Comparison of ENCODE assay signal across 8 cellular contexts in the genomic region with DNA sequence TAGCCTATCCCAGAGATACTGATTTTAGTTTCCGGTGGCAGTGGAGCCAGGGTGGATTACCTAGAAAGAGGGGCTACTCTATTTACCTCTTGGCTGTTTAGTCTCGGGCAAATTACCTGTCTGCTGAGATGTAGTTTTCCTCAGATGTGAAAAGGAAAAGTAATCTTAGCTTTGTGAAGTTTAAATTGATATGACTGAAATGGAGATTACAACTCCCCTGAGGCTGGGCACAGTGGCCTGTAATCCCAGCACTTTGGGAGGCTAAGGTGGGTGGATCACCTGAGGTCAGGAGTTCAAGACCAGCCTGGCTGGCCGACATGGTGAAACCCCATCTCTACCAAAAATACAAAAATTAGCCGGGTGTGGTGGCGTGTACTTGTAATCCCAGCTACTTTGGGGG. TPM values are rescaled to one million over a fixed set of nuclear protein-coding genes. Genes with fewer than 3 reads are reported as not detected.
DNase-seq lines count a peak whose midpoint lies in the region; FAIRE-seq and TF ChIP-seq lines count a peak whose summit lies in the region.
"Not testable (repeated sequence)": the region's sequence is repeated elsewhere in the genome, so short reads cannot be mapped to it uniquely, and the experiment has no call there.

No MANE protein-coding gene starts in this region.

- H3K4me3 ChIP-seq in BE2C (ENCODE audit: low read depth, low read length) (peak overlapping the region; percentile 97), HUES48 (ENCODE audit: low read depth, low read length) (peak overlapping the region; percentile 87), adipocyte (ENCODE audit: low read length) (peak overlapping the region; percentile 94), endothelial cell of umbilical vein (replicated peaks in 1 of 3; ENCODE audit: insufficient read depth in 1 of 3, low read depth in 1 of 3, low read length in 3 of 3) (peak overlapping the region; percentile 77 to 97 (median 89)), neuron (ENCODE audit: low read length) (peak overlapping the region; percentile 89), stomach smooth muscle (ENCODE audit: low read length in 2 of 2) (peak overlapping the region; percentile 65 to 97)

- not testable (repeated sequence) for H3K9me3 ChIP-seq in BE2C; HUES48 (ENCODE audit: control insufficient read depth, insufficient read depth, low read length); adipocyte (ENCODE audit: control insufficient read depth, low read length); endothelial cell of umbilical vein (replicated peaks; ENCODE audit: control insufficient read depth, insufficient read depth, low read length); neuron (ENCODE audit: low read length); stomach smooth muscle (ENCODE audit: control insufficient read depth in 2 of 2, low read length in 2 of 2)

- peak overlapping the region; percentile 97 for H3K27ac ChIP-seq in HUES48 (ENCODE audit: low read depth, low read length)
- peak overlapping the region; percentile 67 for H3K27ac ChIP-seq in endothelial cell of umbilical vein (ENCODE audit: insufficient read depth, low read depth, low read length)
- H3K27ac ChIP-seq in stomach smooth muscle (ENCODE audit: low read length) = not testable (repeated sequence)

- H3K27me3 ChIP-seq in BE2C; HUES48 (ENCODE audit: control insufficient read depth, insufficient read depth, low read length); adipocyte (replicated peaks; ENCODE audit: control insufficient read depth, insufficient read depth, low read length); endothelial cell of umbilical vein (ENCODE audit: control insufficient read depth in 2 of 2, insufficient read depth in 2 of 2, low read length in 2 of 2); neuron (ENCODE audit: insufficient read depth, low read length); stomach smooth muscle (ENCODE audit: control insufficient read depth in 1 of 2, insufficient read depth in 2 of 2, low read length in 2 of 2): not testable (repeated sequence)

- DNase-seq in BE2C; adipocyte (ENCODE audit: low read depth); endothelial cell of umbilical vein (ENCODE audit: low read depth, low spot score); immature natural killer cell: not testable (repeated sequence)

- H3K27me3 Mint-ChIP-seq in T-helper 1 cell treated with Interleukin-12 subunit alpha and Interleukin-12 subunit beta and Interleukin-4 antibody, amounts not matched to agents 30 μg/mL and 1 μg/mL, for 36 hours (ENCODE audit: low read depth) = not testable (repeated sequence)
- H3K27me3 Mint-ChIP-seq in immature natural killer cell (ENCODE audit: low read depth in 3 of 3) = peaks cover 6 to 14% (median 7%) of the 10 kb centered on the region in 3 donors

- H3K36me3 ChIP-seq in BE2C (peaks cover 55% of the 10 kb centered on the region), HUES48 (ENCODE audit: control insufficient read depth, insufficient read depth, low read length) (peaks cover 52% of the 10 kb centered on the region), adipocyte (ENCODE audit: control insufficient read depth, insufficient read depth, low read length, severe bottlenecking) (peaks cover 48% of the 10 kb centered on the region), endothelial cell of umbilical vein (ENCODE audit: control insufficient read depth in 2 of 2, extremely low read depth in 1 of 2, insufficient read depth in 2 of 2, low read length in 2 of 2) (peaks cover 28 to 36% of the 10 kb centered on the region in 2 experiments), neuron (ENCODE audit: insufficient read depth, low read length) (peaks cover 47% of the 10 kb centered on the region), stomach smooth muscle (ENCODE audit: control insufficient read depth in 2 of 2, insufficient read depth in 2 of 2, low read length in 2 of 2) (peaks cover 13 to 25% of the 10 kb centered on the region in 2 donors)

- peaks cover 48% of the 10 kb centered on the region for H3K79me2 ChIP-seq in endothelial cell of umbilical vein (ENCODE audit: control insufficient read depth, insufficient read depth, low read length)

- H3K4me1 ChIP-seq in BE2C = not testable (repeated sequence)
- H3K4me1 ChIP-seq in HUES48 (ENCODE audit: control insufficient read depth, insufficient read depth, low read length) = peaks cover 17% of the 10 kb centered on the region
- peaks cover 52% of the 10 kb centered on the region for H3K4me1 ChIP-seq in adipocyte (ENCODE audit: control insufficient read depth, insufficient read depth, low read length)
- H3K4me1 ChIP-seq in endothelial cell of umbilical vein (ENCODE audit: control insufficient read depth, extremely low read depth, insufficient read depth, low read length) = peaks cover 35% of the 10 kb centered on the region
- peaks cover 24% of the 10 kb centered on the region for H3K4me1 ChIP-seq in neuron (ENCODE audit: insufficient read depth, low read length)
- peaks cover 36% of the 10 kb centered on the region for H3K4me1 ChIP-seq in stomach smooth muscle (ENCODE audit: control insufficient read depth, insufficient read depth, low read length)

- dilution Hi-C loops in endothelial cell of umbilical vein (cut with MboI; ENCODE audit: extremely low pct_ligation_motif_present, low sequenced_read_pairs) = not testable (repeated sequence)

- H4K20me1 ChIP-seq in endothelial cell of umbilical vein (replicated peaks; ENCODE audit: control insufficient read depth, extremely low read depth, insufficient read depth, low read length) = peaks cover 11% of the 10 kb centered on the region

- H3K9me1 ChIP-seq in endothelial cell of umbilical vein (replicated peaks; ENCODE audit: control insufficient read depth, extremely low read depth, insufficient read depth, low read length) = not testable (repeated sequence)

- H3K9ac ChIP-seq in HUES48 (ENCODE audit: low read depth, low read length) (peak overlapping the region; percentile 96), adipocyte (ENCODE audit: low read length) (peak overlapping the region; percentile 99), endothelial cell of umbilical vein (replicated peaks; ENCODE audit: extremely low read depth, insufficient read depth, low read length) (peak overlapping the region; percentile 88), stomach smooth muscle (ENCODE audit: low read length in 2 of 2) (peak overlapping the region; percentile 79 to 93)

- H3K27ac Mint-ChIP-seq in T-helper 1 cell treated with Interleukin-12 subunit alpha and Interleukin-12 subunit beta and Interleukin-4 antibody, amounts not matched to agents 30 μg/mL and 1 μg/mL, for 36 hours = peak overlapping the region; percentile 96
- peak overlapping the region; percentile 94 to 100 (median 98) for H3K27ac Mint-ChIP-seq in immature natural killer cell

- H3K4me3 Mint-ChIP-seq in T-helper 1 cell treated with Interleukin-12 subunit alpha and Interleukin-12 subunit beta and Interleukin-4 antibody, amounts not matched to agents 30 μg/mL and 1 μg/mL, for 36 hours = peak overlapping the region; percentile 97
- H3K4me3 Mint-ChIP-seq in immature natural killer cell = peak overlapping the region; percentile 98 to 100 (median 99)

- POLR2A ChIA-PET in endothelial cell of umbilical vein (lab: Charles Lee) = interaction anchor here (0.9 kb wide), 1 partner anchor 60 kb away, joined by 5 read pairs; a partner anchor contains a TSS

- peaks cover 47% of the 10 kb centered on the region for H3K36me3 Mint-ChIP-seq in T-helper 1 cell treated with Interleukin-12 subunit alpha and Interleukin-12 subunit beta and Interleukin-4 antibody, amounts not matched to agents 30 μg/mL and 1 μg/mL, for 36 hours (ENCODE audit: low read depth)
- peaks cover 3 to 10% (median 8%) of the 10 kb centered on the region in 3 donors for H3K36me3 Mint-ChIP-seq in immature natural killer cell

- BruUV-seq in endothelial cell of umbilical vein (replicated peaks; lab: Mats Ljungman, UMichigan) = not testable (repeated sequence)

- peak overlapping the region; percentile 67 for H3K4me2 ChIP-seq in endothelial cell of umbilical vein (ENCODE audit: insufficient read depth, low read length)

- TF ChIP-seq POLR2A in endothelial cell of umbilical vein (IDR thresholded peaks at IDR 0.05; ENCODE audit: low read depth, low read length) = not testable (repeated sequence)

- CTCF ChIA-PET in endothelial cell of umbilical vein (lab: Charles Lee) = interaction anchor here (1.1 to 4.5 kb wide), 5 partner anchors 11 to 82 kb away, joined by 3 to 33 read pairs (median 14); no protein-coding TSS in a partner anchor

- intact Hi-C loops in endothelial cell of umbilical vein (cut with micrococcal nuclease) = loop anchor here (2.0 kb wide), 1 partner anchor 54 kb away; no protein-coding TSS in a partner anchor

- H3K9me3 Mint-ChIP-seq in T-helper 1 cell treated with Interleukin-12 subunit alpha and Interleukin-12 subunit beta and Interleukin-4 antibody, amounts not matched to agents 30 μg/mL and 1 μg/mL, for 36 hours; immature natural killer cell: not testable (repeated sequence)

- not testable (repeated sequence) for H2AFZ ChIP-seq in endothelial cell of umbilical vein (ENCODE audit: low read depth, low read length); neuron (ENCODE audit: low read depth, low read length)

- not testable (repeated sequence) for FAIRE-seq in endothelial cell of umbilical vein (lab: Jason Lieb, UNC)

- not testable (repeated sequence) for TF ChIP-seq CTCF in BE2C (IDR thresholded peaks at IDR 0.05; ENCODE audit: low read depth, low read length); endothelial cell of umbilical vein (IDR thresholded peaks at IDR 0.05; ENCODE audit: extremely low read depth in 1 of 2, insufficient read depth in 1 of 2, low read depth in 1 of 2, low read length in 2 of 2)

- peaks cover 46% of the 10 kb centered on the region for H3K4me1 Mint-ChIP-seq in T-helper 1 cell treated with Interleukin-12 subunit alpha and Interleukin-12 subunit beta and Interleukin-4 antibody, amounts not matched to agents 30 μg/mL and 1 μg/mL, for 36 hours (ENCODE audit: low read depth)
- peaks cover 50 to 64% of the 10 kb centered on the region in 2 donors for H3K4me1 Mint-ChIP-seq in immature natural killer cell

RNA-seq across cellular contexts. Expression of a gene that starts 25.0 kb away (rescaled TPM):
- polyA plus RNA-seq in BE2C (2012; ENCODE audit: insufficient read depth, insufficient read length, low read depth) = 3.6 TPM
- total RNA-seq in endothelial cell of umbilical vein = 6.7 and 10.6 TPM in 2 replicates
- polyA plus RNA-seq in endothelial cell of umbilical vein (3.3 and 4.2 TPM in 2 replicates), immature natural killer cell (100 to 1,000 TPM; 151 to 206 (median 202) TPM)
- 3.5 and 4.2 TPM in 2 replicates for polyA plus RNA-seq in endothelial cell of umbilical vein (2011; cell fraction: cytosol; rRNA removed)
- 4.1 and 5.2 TPM in 2 replicates for polyA plus RNA-seq in endothelial cell of umbilical vein (2011; cell fraction: nucleus; rRNA removed)
- 19.7 and 28.7 TPM in 2 replicates for polyA plus RNA-seq in endothelial cell of umbilical vein (2012)
- 4.2 and 6.1 TPM in 2 replicates for polyA minus RNA-seq in endothelial cell of umbilical vein
- polyA minus RNA-seq in endothelial cell of umbilical vein (2011; cell fraction: cytosol; rRNA and poly(A)+ RNA removed) = not detected
- polyA minus RNA-seq in endothelial cell of umbilical vein (2011; cell fraction: nucleus; rRNA and poly(A)+ RNA removed) = 1.3 and 1.5 TPM in 2 replicates

RNA-seq across cellular contexts. Expression of a gene that starts 51.6 kb away (rescaled TPM):
- 1.6 TPM for polyA plus RNA-seq in BE2C (2012; ENCODE audit: insufficient read depth, insufficient read length, low read depth)
- 2.9 and 3.7 TPM in 2 replicates for total RNA-seq in endothelial cell of umbilical vein
- 6.1 and 8.1 TPM in 2 replicates for polyA plus RNA-seq in endothelial cell of umbilical vein
- 4.3 and 5.4 TPM in 2 replicates for polyA plus RNA-seq in endothelial cell of umbilical vein (2011; cell fraction: cytosol; rRNA removed)
- 5.9 and 6.9 TPM in 2 replicates for polyA plus RNA-seq in endothelial cell of umbilical vein (2011; cell fraction: nucleus; rRNA removed)
- polyA plus RNA-seq in endothelial cell of umbilical vein (2012) = 1.5 and 3.1 TPM in 2 replicates
- polyA minus RNA-seq in endothelial cell of umbilical vein = 4.6 and 5.7 TPM in 2 replicates
- polyA minus RNA-seq in endothelial cell of umbilical vein (2011; cell fraction: cytosol; rRNA and poly(A)+ RNA removed) = 0.92 TPM
- polyA minus RNA-seq in endothelial cell of umbilical vein (2011; cell fraction: nucleus; rRNA and poly(A)+ RNA removed) = 3.8 and 7.3 TPM in 2 replicates
- polyA plus RNA-seq in immature natural killer cell = 1 to 10 TPM in 2 of 3 donors, under 1 TPM in 1; 0.93 to 2.1 (median 1.3) TPM

RNA-seq across cellular contexts. Expression of a gene that starts 59.5 kb away (rescaled TPM):
- polyA plus RNA-seq in BE2C (2012; ENCODE audit: insufficient read depth, insufficient read length, low read depth) = 1,644 TPM
- total RNA-seq in endothelial cell of umbilical vein = 1,183 and 1,294 TPM in 2 replicates
- polyA plus RNA-seq in endothelial cell of umbilical vein = 1,282 and 1,683 TPM in 2 replicates
- polyA plus RNA-seq in endothelial cell of umbilical vein (2011; cell fraction: cytosol; rRNA removed) = 2,429 and 2,954 TPM in 2 replicates
- 752 and 988 TPM in 2 replicates for polyA plus RNA-seq in endothelial cell of umbilical vein (2011; cell fraction: nucleus; rRNA removed)
- 2,061 and 2,237 TPM in 2 replicates for polyA plus RNA-seq in endothelial cell of umbilical vein (2012)
- polyA minus RNA-seq in endothelial cell of umbilical vein = 1,148 and 1,520 TPM in 2 replicates
- polyA minus RNA-seq in endothelial cell of umbilical vein (2011; cell fraction: cytosol; rRNA and poly(A)+ RNA removed) = 916 TPM
- 206 and 281 TPM in 2 replicates for polyA minus RNA-seq in endothelial cell of umbilical vein (2011; cell fraction: nucleus; rRNA and poly(A)+ RNA removed)
- 1,000 to 10,000 TPM; 3,354 to 4,873 (median 3,832) TPM for polyA plus RNA-seq in immature natural killer cell

Comparison
In these comparisons a context has a peak if more than half of its experiments do, and no peak if none do; other contexts are left out.
1. RNA of a gene that starts 25.0 kb away (polyA plus RNA-seq): 151 to 206 TPM in immature natural killer cell; 3.3 to 28.7 TPM in endothelial cell of umbilical vein; every median in the first group is over 4 times any median in the second.
2. Peak in every context shown above with its lines, with median percentiles within 50 percentile points of each other: H3K4me3 ChIP-seq and H3K9ac ChIP-seq.